In genomic region chr11:73272680-73273038, GRCh38 we compare ENCODE assay signal across 21 cellular contexts. TPM values are rescaled to one million over a fixed set of nuclear protein-coding genes. Genes with fewer than 3 reads are reported as not detected.
DNase-seq lines count a peak whose midpoint lies in the region; ATAC-seq and TF ChIP-seq lines count a peak whose summit lies in the region.
"Had no signal": no experiment of that assay in that cellular context is flagged by ENCODE, and none has a peak within 500 bp of the region (broad histone marks: within the 10 kb centered on the region; RNA-seq: fewer than 3 reads in every experiment).

No MANE protein-coding gene starts in this region.

- intact Hi-C loops in left ventricle myocardium superior (cut with micrococcal nuclease): no loop called here
- intact Hi-C loops in dendritic cell treated with granulocyte-macrophage colony-stimulating factor and Interleukin-4, amounts not matched to agents 40 ng/mL and 50 ng/mL, for 4 days (cut with micrococcal nuclease): no loop called here
- intact Hi-C loops in breast epithelium (cut with DNase I; ENCODE audit: low total_unique reads): no loop called here
- intact Hi-C loops in posterior vena cava (cut with DNase I): no loop called here
- intact Hi-C loops in sigmoid colon (cut with DNase I): no loop called here

- H3K4me1 ChIP-seq in right atrium auricular region (peaks cover 0 to 33% of the 10 kb centered on the region in 2 donors), neuronal stem cell (ENCODE audit: control insufficient read depth in 2 of 2, insufficient read depth in 1 of 2, low read depth in 1 of 2, low read length in 2 of 2) (peaks cover 6 to 7% of the 10 kb centered on the region in 2 donors), breast epithelium (no peaks in the 10 kb centered on the region), sigmoid colon (no peaks in the 10 kb centered on the region)
- H3K4me1 ChIP-seq: SJSA1 had no signal

- peaks cover 95% of the 10 kb centered on the region for H3K4me1 Mint-ChIP-seq in dendritic cell treated with granulocyte-macrophage colony-stimulating factor and Interleukin-4, amounts not matched to agents 40 ng/mL and 50 ng/mL, for 4 days (ENCODE audit: low read depth)
- no peaks in the 10 kb centered on the region for H3K4me1 Mint-ChIP-seq in activated CD4-positive, alpha-beta T cell treated with anti-CD3 and anti-CD28 coated beads, Interleukin-2, amount 10 ng/mL, durations not matched to agents 7 days and 5 days
- H3K4me1 Mint-ChIP-seq: activated naive CD8-positive, alpha-beta T cell treated with anti-CD3 and anti-CD28 coated beads, Interleukin-2, amount 10 ng/mL, durations not matched to agents 7 days and 5 days; stimulated activated effector memory CD8-positive, alpha-beta T cell treated with anti-CD3 and anti-CD28 coated beads, Interleukin-12 subunit alpha, Interleukin-12 subunit beta, amount 100 ng/mL, for 72 hours; T-helper 17 cell had no signal

- H3K4me3 Mint-ChIP-seq in dendritic cell treated with granulocyte-macrophage colony-stimulating factor and Interleukin-4, amounts not matched to agents 40 ng/mL and 50 ng/mL, for 4 days: peak overlapping the region; percentile 86
- no peak overlapping the region for H3K4me3 Mint-ChIP-seq in activated CD4-positive, alpha-beta T cell treated with anti-CD3 and anti-CD28 coated beads, Interleukin-2, amount 10 ng/mL, durations not matched to agents 7 days and 5 days
- H3K4me3 Mint-ChIP-seq: activated CD4-positive, alpha-beta T cell treated with anti-CD3 and anti-CD28 coated beads, Interleukin-2, amount 10 ng/mL, durations not matched to agents 24 days and 14 days; activated naive CD8-positive, alpha-beta T cell treated with anti-CD3 and anti-CD28 coated beads, Interleukin-2, amount 10 ng/mL, durations not matched to agents 7 days and 5 days; brain; nephron progenitor cell; stimulated activated effector memory CD8-positive, alpha-beta T cell treated with anti-CD3 and anti-CD28 coated beads, Interleukin-12 subunit alpha, Interleukin-12 subunit beta, amount 100 ng/mL, for 72 hours; T-helper 17 cell had no signal

- no peak for DNase-seq in right atrium auricular region (ENCODE audit: low spot score)
- no peak for DNase-seq in left ventricle myocardium superior
- no peak for DNase-seq in neuronal stem cell (ENCODE audit: low spot score)
- DNase-seq in breast epithelium (ENCODE audit: low spot score in 2 of 2): no peak
- DNase-seq in posterior vena cava (ENCODE audit: low spot score): no peak
- no peak for DNase-seq in activated CD4-positive, alpha-beta T cell treated with anti-CD3 and anti-CD28 coated beads, Interleukin-2, amount 10 ng/mL, durations not matched to agents 7 days and 5 days
- no peak for DNase-seq in sigmoid colon
- DNase-seq: activated CD4-positive, alpha-beta T cell treated with anti-CD3 and anti-CD28 coated beads, Interleukin-2, amount 10 ng/mL, durations not matched to agents 24 days and 14 days; activated CD8-positive, alpha-beta memory T cell treated with anti-CD3 and anti-CD28 coated beads, Interleukin-2, amount 50 U/mL, for 48 hours; mucosa of descending colon; stimulated activated CD4-positive, alpha-beta T cell treated with anti-CD3 and anti-CD28 coated beads, Interleukin-1b, Interleukin-23, amount 100 ng/mL, for 48 hours; T-helper 17 cell had no signal

- CTCF ChIA-PET in activated CD4-positive, alpha-beta T cell treated with anti-CD3 and anti-CD28 coated beads, Interleukin-2, amount 10 ng/mL, durations not matched to agents 7 days and 5 days (lab: Charles Lee): interaction anchor here (0.7 to 2.8 kb wide), 2 partner anchors 10 to 16 kb away, joined by 3 to 10 read pairs; no protein-coding TSS in a partner anchor

- no peak overlapping the region for H3K4ac ChIP-seq in neuronal stem cell (ENCODE audit: low read length)

- H2AFZ ChIP-seq in neuronal stem cell (ENCODE audit: low read length): no peak overlapping the region

- H4K8ac ChIP-seq in neuronal stem cell (ENCODE audit: low read depth, low read length): no peak overlapping the region

- no peak overlapping the region for H2BK12ac ChIP-seq in neuronal stem cell (ENCODE audit: low read length)

- no peak overlapping the region for H4K91ac ChIP-seq in neuronal stem cell (ENCODE audit: low read depth, low read length, poor library complexity)

- peak overlapping the region; percentile 61 for H2BK15ac ChIP-seq in neuronal stem cell (ENCODE audit: low read length)

- TF ChIP-seq POLR2A in breast epithelium (IDR thresholded peaks at IDR 0.05) (no peak), sigmoid colon (IDR thresholded peaks at IDR 0.05) (no peak)

- H3K4me3 ChIP-seq in right atrium auricular region (peak overlapping the region; percentile 3 to 15), neuronal stem cell (ENCODE audit: low read length in 2 of 2) (no peak overlapping the region), breast epithelium (peak overlapping the region in 1 of 3 donors; percentile 4), sigmoid colon (peak overlapping the region in 1 of 4 donors; percentile 29)
- H3K4me3 ChIP-seq: mucosa of descending colon, SJSA1 had no signal

- H3K36me3 Mint-ChIP-seq in dendritic cell treated with granulocyte-macrophage colony-stimulating factor and Interleukin-4, amounts not matched to agents 40 ng/mL and 50 ng/mL, for 4 days (ENCODE audit: low read depth): peaks cover 54% of the 10 kb centered on the region
- H3K36me3 Mint-ChIP-seq in activated CD4-positive, alpha-beta T cell treated with anti-CD3 and anti-CD28 coated beads, Interleukin-2, amount 10 ng/mL, durations not matched to agents 7 days and 5 days (ENCODE audit: low read depth): no peaks in the 10 kb centered on the region
- H3K36me3 Mint-ChIP-seq: activated naive CD8-positive, alpha-beta T cell treated with anti-CD3 and anti-CD28 coated beads, Interleukin-2, amount 10 ng/mL, durations not matched to agents 7 days and 5 days; brain; CD14-positive monocyte had no signal

- H2BK120ac ChIP-seq in neuronal stem cell (ENCODE audit: low read depth, low read length): no peak overlapping the region

- H2AK5ac ChIP-seq in neuronal stem cell (ENCODE audit: low read depth, low read length): no peak overlapping the region

- no peak for TF ChIP-seq EP300 in sigmoid colon (IDR thresholded peaks at IDR 0.05)

- H3K36me3 ChIP-seq in right atrium auricular region: no peaks in the 10 kb centered on the region
- no peaks in the 10 kb centered on the region for H3K36me3 ChIP-seq in neuronal stem cell (replicated peaks in 1 of 2; ENCODE audit: control insufficient read depth in 2 of 2, insufficient read depth in 2 of 2, low read length in 2 of 2)
- no peaks in the 10 kb centered on the region for H3K36me3 ChIP-seq in breast epithelium
- H3K36me3 ChIP-seq in sigmoid colon: no peaks in the 10 kb centered on the region
- H3K36me3 ChIP-seq: Peyer's patch, SJSA1, tibial nerve had no signal

- peak overlapping the region; percentile 22 for H3K23ac ChIP-seq in neuronal stem cell (ENCODE audit: low read depth, low read length, poor library complexity)

- H3K14ac ChIP-seq in neuronal stem cell (ENCODE audit: low read length): no peak overlapping the region

- peak overlapping the region; percentile 87 for H3K18ac ChIP-seq in neuronal stem cell (ENCODE audit: low read length)

- H3K27me3 ChIP-seq in right atrium auricular region (no peaks in the 10 kb centered on the region), neuronal stem cell (ENCODE audit: control insufficient read depth in 3 of 3, insufficient read depth in 3 of 3, low read depth in 1 of 3, low read length in 3 of 3) (peaks cover 0 to 30% (median 0%) of the 10 kb centered on the region in 3 experiments), breast epithelium (no peaks in the 10 kb centered on the region), sigmoid colon (no peaks in the 10 kb centered on the region)
- H3K27me3 ChIP-seq: Peyer's patch, SJSA1, tibial nerve had no signal

- ATAC-seq in left ventricle myocardium superior: no peak
- ATAC-seq: stimulated activated effector memory CD8-positive, alpha-beta T cell treated with anti-CD3 and anti-CD28 coated beads, Interleukin-12 subunit alpha, Interleukin-12 subunit beta, amount 100 ng/mL, for 72 hours; T-helper 17 cell had no signal

- no peak overlapping the region for H3K4me2 ChIP-seq in neuronal stem cell (ENCODE audit: insufficient read depth, low read length, poor library complexity, severe bottlenecking)

- POLR2A ChIA-PET in activated CD4-positive, alpha-beta T cell treated with anti-CD3 and anti-CD28 coated beads, Interleukin-2, amount 10 ng/mL, durations not matched to agents 7 days and 5 days (lab: Charles Lee): no interaction called here

- H3K27ac ChIP-seq in right atrium auricular region (no peak overlapping the region), neuronal stem cell (replicated peaks; ENCODE audit: low read length) (no peak overlapping the region), breast epithelium (no peak overlapping the region), sigmoid colon (peak overlapping the region in 1 of 4 donors; percentile 30)
- H3K27ac ChIP-seq: SJSA1 had no signal

- TF ChIP-seq CTCF in right atrium auricular region (IDR thresholded peaks at IDR 0.05): no peak
- TF ChIP-seq CTCF in breast epithelium (IDR thresholded peaks at IDR 0.05): no peak
- TF ChIP-seq CTCF in sigmoid colon (IDR thresholded peaks at IDR 0.05): no peak

- no peak overlapping the region for H3K9ac ChIP-seq in neuronal stem cell (ENCODE audit: low read depth, low read length, poor library complexity)

- no peaks in the 10 kb centered on the region for H3K9me3 ChIP-seq in right atrium auricular region
- no peaks in the 10 kb centered on the region for H3K9me3 ChIP-seq in neuronal stem cell (replicated peaks in 1 of 2; ENCODE audit: control insufficient read depth in 2 of 2, insufficient read depth in 1 of 2, low read depth in 1 of 2, low read length in 2 of 2)
- no peaks in the 10 kb centered on the region for H3K9me3 ChIP-seq in breast epithelium
- no peaks in the 10 kb centered on the region for H3K9me3 ChIP-seq in sigmoid colon
- H3K9me3 ChIP-seq: mucosa of descending colon, Peyer's patch, SJSA1, tibial nerve had no signal

- peak overlapping the region; percentile 91 for H3K27ac Mint-ChIP-seq in dendritic cell treated with granulocyte-macrophage colony-stimulating factor and Interleukin-4, amounts not matched to agents 40 ng/mL and 50 ng/mL, for 4 days
- H3K27ac Mint-ChIP-seq in activated CD4-positive, alpha-beta T cell treated with anti-CD3 and anti-CD28 coated beads, Interleukin-2, amount 10 ng/mL, durations not matched to agents 7 days and 5 days: no peak overlapping the region
- H3K27ac Mint-ChIP-seq: activated CD4-positive, alpha-beta T cell treated with anti-CD3 and anti-CD28 coated beads, Interleukin-2, amount 10 ng/mL, durations not matched to agents 24 days and 14 days; activated naive CD8-positive, alpha-beta T cell treated with anti-CD3 and anti-CD28 coated beads, Interleukin-2, amount 10 ng/mL, durations not matched to agents 7 days and 5 days; stimulated activated effector memory CD8-positive, alpha-beta T cell treated with anti-CD3 and anti-CD28 coated beads, Interleukin-12 subunit alpha, Interleukin-12 subunit beta, amount 100 ng/mL, for 72 hours; T-helper 17 cell had no signal

- no CpG with 5 or more reads among the region's 7 CpGs for WGBS in neuronal stem cell (ENCODE audit: extremely low coverage in 2 of 2, insufficient read length in 2 of 2, insufficient replicate concordance in 1 of 2), 2 donors
- 92 to 97% methylated on average over 7 of the region's 7 CpGs for WGBS in sigmoid colon, 2 donors

- no peak overlapping the region for H2BK5ac ChIP-seq in neuronal stem cell (ENCODE audit: low read length)

- H3K9me3 Mint-ChIP-seq in dendritic cell treated with granulocyte-macrophage colony-stimulating factor and Interleukin-4, amounts not matched to agents 40 ng/mL and 50 ng/mL, for 4 days: no peaks in the 10 kb centered on the region
- H3K9me3 Mint-ChIP-seq in activated CD4-positive, alpha-beta T cell treated with anti-CD3 and anti-CD28 coated beads, Interleukin-2, amount 10 ng/mL, durations not matched to agents 7 days and 5 days: no peaks in the 10 kb centered on the region
- H3K9me3 Mint-ChIP-seq: activated CD4-positive, alpha-beta T cell treated with anti-CD3 and anti-CD28 coated beads, Interleukin-2, amount 10 ng/mL, durations not matched to agents 24 days and 14 days; activated naive CD8-positive, alpha-beta T cell treated with anti-CD3 and anti-CD28 coated beads, Interleukin-2, amount 10 ng/mL, durations not matched to agents 7 days and 5 days; brain; nephron progenitor cell; stimulated activated effector memory CD8-positive, alpha-beta T cell treated with anti-CD3 and anti-CD28 coated beads, Interleukin-12 subunit alpha, Interleukin-12 subunit beta, amount 100 ng/mL, for 72 hours had no signal

- no peaks in the 10 kb centered on the region for H3K79me1 ChIP-seq in neuronal stem cell (ENCODE audit: low read depth, low read length)

- peaks cover 9% of the 10 kb centered on the region for H3K27me3 Mint-ChIP-seq in dendritic cell treated with granulocyte-macrophage colony-stimulating factor and Interleukin-4, amounts not matched to agents 40 ng/mL and 50 ng/mL, for 4 days
- H3K27me3 Mint-ChIP-seq in activated CD4-positive, alpha-beta T cell treated with anti-CD3 and anti-CD28 coated beads, Interleukin-2, amount 10 ng/mL, durations not matched to agents 7 days and 5 days: peaks cover 13% of the 10 kb centered on the region

RNA-seq across cellular contexts. Expression of gene P2RY6, which starts 0.5 kb away (rescaled TPM):
- 1 to 10 TPM in 1 of 2 donors, under 1 TPM in 1; 0.19 to 1.9 TPM for total RNA-seq in right atrium auricular region
- total RNA-seq in left ventricle myocardium superior: 1.5 TPM
- polyA plus RNA-seq in neuronal stem cell (2013, experiment 1 of 2): 0.14 TPM
- 0.17 TPM for polyA plus RNA-seq in neuronal stem cell (2013, experiment 2 of 2)
- 1 to 10 TPM; 1.6 to 3.4 (median 1.9) TPM for total RNA-seq in breast epithelium
- total RNA-seq in posterior vena cava: 1 to 10 TPM; 2.5 to 4.9 TPM
- total RNA-seq in activated CD4-positive, alpha-beta T cell treated with anti-CD3 and anti-CD28 coated beads, Interleukin-2, amount 10 ng/mL, durations not matched to agents 7 days and 5 days: not detected
- total RNA-seq in sigmoid colon: 1 to 10 TPM in 3 of 4 donors, not detected in 1; 1.2 to 2.6 (median 2.5) TPM
- polyA plus RNA-seq in sigmoid colon: 1 to 10 TPM; 2.4 to 5.5 (median 2.5) TPM
- total RNA-seq: activated CD4-positive, alpha-beta T cell treated with anti-CD3 and anti-CD28 coated beads, Interleukin-2, amount 10 ng/mL, durations not matched to agents 24 days and 14 days; SJSA1; T-helper 17 cell had no signal

RNA-seq across cellular contexts. Expression of gene ARHGEF17, which starts 35.4 kb away (rescaled TPM):
- total RNA-seq in right atrium auricular region (10 to 100 TPM; 41.6 to 59.9 TPM), left ventricle myocardium superior (52.0 TPM), breast epithelium (10 to 100 TPM; 28.8 to 54.7 (median 38.2) TPM), posterior vena cava (10 to 100 TPM; 88.6 to 99.1 TPM), sigmoid colon (100 to 1,000 TPM in 1 of 4 donors, 10 to 100 TPM in 3; 38.2 to 104 (median 66.9) TPM)
- 40.1 TPM for polyA plus RNA-seq in neuronal stem cell (2013, experiment 1 of 2)
- polyA plus RNA-seq in neuronal stem cell (2013, experiment 2 of 2): 38.9 TPM
- total RNA-seq in activated CD4-positive, alpha-beta T cell treated with anti-CD3 and anti-CD28 coated beads, Interleukin-2, amount 10 ng/mL, durations not matched to agents 7 days and 5 days: not detected
- polyA plus RNA-seq in sigmoid colon: 10 to 100 TPM in 1 of 3 donors, 1 to 10 TPM in 2; 1.8 to 15.9 (median 2.4) TPM
- total RNA-seq: activated CD4-positive, alpha-beta T cell treated with anti-CD3 and anti-CD28 coated beads, Interleukin-2, amount 10 ng/mL, durations not matched to agents 24 days and 14 days; activated naive CD8-positive, alpha-beta T cell treated with anti-CD3 and anti-CD28 coated beads, Interleukin-2, amount 10 ng/mL, durations not matched to agents 7 days and 5 days had no signal

RNA-seq across cellular contexts. Expression of gene P2RY2, which starts 54.6 kb away (rescaled TPM):
- 10 to 100 TPM in 1 of 2 donors, 1 to 10 TPM in 1; 9.5 to 14.7 TPM for total RNA-seq in right atrium auricular region
- total RNA-seq in left ventricle myocardium superior: 19.7 TPM
- 1.2 TPM for polyA plus RNA-seq in neuronal stem cell (2013, experiment 1 of 2)
- polyA plus RNA-seq in neuronal stem cell (2013, experiment 2 of 2): 1.2 TPM
- 1 to 10 TPM in 2 of 3 donors, under 1 TPM in 1; 0.32 to 7.6 (median 5.2) TPM for total RNA-seq in breast epithelium
- total RNA-seq in posterior vena cava: 1 to 10 TPM in 1 of 2 donors, under 1 TPM in 1; 0.74 to 3.1 TPM
- total RNA-seq in activated CD4-positive, alpha-beta T cell treated with anti-CD3 and anti-CD28 coated beads, Interleukin-2, amount 10 ng/mL, durations not matched to agents 7 days and 5 days: not detected
- total RNA-seq in sigmoid colon: under 1 TPM in 1 of 4 donors, not detected in 3; 0.16 TPM
- polyA plus RNA-seq in sigmoid colon: 1 to 10 TPM; 3.0 to 6.2 (median 4.2) TPM
- total RNA-seq: activated CD4-positive, alpha-beta T cell treated with anti-CD3 and anti-CD28 coated beads, Interleukin-2, amount 10 ng/mL, durations not matched to agents 24 days and 14 days; activated naive CD8-positive, alpha-beta T cell treated with anti-CD3 and anti-CD28 coated beads, Interleukin-2, amount 10 ng/mL, durations not matched to agents 7 days and 5 days; SJSA1 had no signal

Comparison
In these comparisons a context has a peak if more than half of its experiments do, and no peak if none do; other contexts are left out.
1. H3K4me3 ChIP-seq: peak in right atrium auricular region (2 of 2); none in neuronal stem cell (0 of 2).
2. RNA of gene ARHGEF17, which starts 35.4 kb away (total RNA-seq): 88.6 to 99.1 TPM in posterior vena cava, 38.2 to 104 TPM in sigmoid colon, 41.6 to 59.9 TPM in right atrium auricular region, 52.0 TPM in left ventricle myocardium superior (single experiment) and 28.8 to 54.7 TPM in breast epithelium; not detected in activated CD4-positive, alpha-beta T cell treated with anti-CD3 and anti-CD28 coated beads, Interleukin-2, amount 10 ng/mL, durations not matched to agents 7 days and 5 days; every median in the first group is over 10 times any median in the second.